In the genomic region with DNA sequence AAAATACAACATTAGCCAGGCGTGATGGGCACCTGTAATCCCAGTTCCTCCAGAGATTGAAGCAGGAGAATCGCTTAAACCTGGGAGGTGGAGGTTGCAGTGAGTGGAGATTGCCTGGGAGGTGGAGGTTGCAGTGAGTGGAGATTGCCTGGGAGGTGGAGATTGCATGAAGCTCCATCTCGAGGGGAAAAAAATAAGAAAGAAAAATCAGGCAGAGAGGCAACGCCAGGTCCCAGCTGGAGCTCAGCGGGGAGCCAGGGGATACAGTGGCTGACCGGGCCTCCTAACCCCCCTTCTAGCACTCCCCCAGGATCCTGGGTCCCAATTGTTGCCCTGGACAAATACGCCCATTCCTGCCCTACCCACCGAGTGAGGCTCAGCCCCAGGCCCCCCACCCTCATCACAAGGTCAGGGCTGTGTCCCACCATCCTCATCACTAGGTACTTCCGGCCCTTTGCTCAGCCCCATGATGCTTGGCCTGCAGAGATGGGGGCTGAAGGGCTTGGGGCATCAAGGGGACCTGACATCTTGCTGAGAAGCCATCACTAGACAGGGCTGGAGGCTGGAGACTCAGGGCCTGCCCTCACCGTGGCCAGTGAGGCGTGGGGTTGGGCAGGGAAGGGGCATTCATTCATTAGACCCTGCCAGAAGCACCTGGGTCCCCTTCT, we compare ENCODE assay signal across 1 cellular context.
TF ChIP-seq lines count a peak whose summit lies in the region.

No MANE protein-coding gene starts in this region.

TF ChIP-seq in WTC11, 78 proteins besides CTCF, POLR2A, EP300 and RAD21 (continued from another document):
- TF ChIP-seq, protein P1, sequence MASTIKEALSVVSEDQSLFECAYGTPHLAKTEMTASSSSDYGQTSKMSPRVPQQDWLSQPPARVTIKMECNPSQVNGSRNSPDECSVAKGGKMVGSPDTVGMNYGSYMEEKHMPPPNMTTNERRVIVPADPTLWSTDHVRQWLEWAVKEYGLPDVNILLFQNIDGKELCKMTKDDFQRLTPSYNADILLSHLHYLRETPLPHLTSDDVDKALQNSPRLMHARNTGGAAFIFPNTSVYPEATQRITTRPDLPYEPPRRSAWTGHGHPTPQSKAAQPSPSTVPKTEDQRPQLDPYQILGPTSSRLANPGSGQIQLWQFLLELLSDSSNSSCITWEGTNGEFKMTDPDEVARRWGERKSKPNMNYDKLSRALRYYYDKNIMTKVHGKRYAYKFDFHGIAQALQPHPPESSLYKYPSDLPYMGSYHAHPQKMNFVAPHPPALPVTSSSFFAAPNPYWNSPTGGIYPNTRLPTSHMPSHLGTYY (CRISPR knock-in tag; IDR thresholded peaks at IDR 0.05): no peak
- TF ChIP-seq, protein P2, sequence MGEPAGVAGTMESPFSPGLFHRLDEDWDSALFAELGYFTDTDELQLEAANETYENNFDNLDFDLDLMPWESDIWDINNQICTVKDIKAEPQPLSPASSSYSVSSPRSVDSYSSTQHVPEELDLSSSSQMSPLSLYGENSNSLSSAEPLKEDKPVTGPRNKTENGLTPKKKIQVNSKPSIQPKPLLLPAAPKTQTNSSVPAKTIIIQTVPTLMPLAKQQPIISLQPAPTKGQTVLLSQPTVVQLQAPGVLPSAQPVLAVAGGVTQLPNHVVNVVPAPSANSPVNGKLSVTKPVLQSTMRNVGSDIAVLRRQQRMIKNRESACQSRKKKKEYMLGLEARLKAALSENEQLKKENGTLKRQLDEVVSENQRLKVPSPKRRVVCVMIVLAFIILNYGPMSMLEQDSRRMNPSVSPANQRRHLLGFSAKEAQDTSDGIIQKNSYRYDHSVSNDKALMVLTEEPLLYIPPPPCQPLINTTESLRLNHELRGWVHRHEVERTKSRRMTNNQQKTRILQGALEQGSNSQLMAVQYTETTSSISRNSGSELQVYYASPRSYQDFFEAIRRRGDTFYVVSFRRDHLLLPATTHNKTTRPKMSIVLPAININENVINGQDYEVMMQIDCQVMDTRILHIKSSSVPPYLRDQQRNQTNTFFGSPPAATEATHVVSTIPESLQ (CRISPR knock-in tag; IDR thresholded peaks at IDR 0.05): no peak
- TF ChIP-seq, protein P3, sequence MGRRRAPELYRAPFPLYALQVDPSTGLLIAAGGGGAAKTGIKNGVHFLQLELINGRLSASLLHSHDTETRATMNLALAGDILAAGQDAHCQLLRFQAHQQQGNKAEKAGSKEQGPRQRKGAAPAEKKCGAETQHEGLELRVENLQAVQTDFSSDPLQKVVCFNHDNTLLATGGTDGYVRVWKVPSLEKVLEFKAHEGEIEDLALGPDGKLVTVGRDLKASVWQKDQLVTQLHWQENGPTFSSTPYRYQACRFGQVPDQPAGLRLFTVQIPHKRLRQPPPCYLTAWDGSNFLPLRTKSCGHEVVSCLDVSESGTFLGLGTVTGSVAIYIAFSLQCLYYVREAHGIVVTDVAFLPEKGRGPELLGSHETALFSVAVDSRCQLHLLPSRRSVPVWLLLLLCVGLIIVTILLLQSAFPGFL (CRISPR knock-in tag; IDR thresholded peaks at IDR 0.05; ENCODE audit: borderline replicate concordance): no peak
- TF ChIP-seq, protein P4, sequence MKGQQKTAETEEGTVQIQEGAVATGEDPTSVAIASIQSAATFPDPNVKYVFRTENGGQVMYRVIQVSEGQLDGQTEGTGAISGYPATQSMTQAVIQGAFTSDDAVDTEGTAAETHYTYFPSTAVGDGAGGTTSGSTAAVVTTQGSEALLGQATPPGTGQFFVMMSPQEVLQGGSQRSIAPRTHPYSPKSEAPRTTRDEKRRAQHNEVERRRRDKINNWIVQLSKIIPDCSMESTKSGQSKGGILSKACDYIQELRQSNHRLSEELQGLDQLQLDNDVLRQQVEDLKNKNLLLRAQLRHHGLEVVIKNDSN (CRISPR knock-in tag; IDR thresholded peaks at IDR 0.05): no peak
- TF ChIP-seq, protein P5, sequence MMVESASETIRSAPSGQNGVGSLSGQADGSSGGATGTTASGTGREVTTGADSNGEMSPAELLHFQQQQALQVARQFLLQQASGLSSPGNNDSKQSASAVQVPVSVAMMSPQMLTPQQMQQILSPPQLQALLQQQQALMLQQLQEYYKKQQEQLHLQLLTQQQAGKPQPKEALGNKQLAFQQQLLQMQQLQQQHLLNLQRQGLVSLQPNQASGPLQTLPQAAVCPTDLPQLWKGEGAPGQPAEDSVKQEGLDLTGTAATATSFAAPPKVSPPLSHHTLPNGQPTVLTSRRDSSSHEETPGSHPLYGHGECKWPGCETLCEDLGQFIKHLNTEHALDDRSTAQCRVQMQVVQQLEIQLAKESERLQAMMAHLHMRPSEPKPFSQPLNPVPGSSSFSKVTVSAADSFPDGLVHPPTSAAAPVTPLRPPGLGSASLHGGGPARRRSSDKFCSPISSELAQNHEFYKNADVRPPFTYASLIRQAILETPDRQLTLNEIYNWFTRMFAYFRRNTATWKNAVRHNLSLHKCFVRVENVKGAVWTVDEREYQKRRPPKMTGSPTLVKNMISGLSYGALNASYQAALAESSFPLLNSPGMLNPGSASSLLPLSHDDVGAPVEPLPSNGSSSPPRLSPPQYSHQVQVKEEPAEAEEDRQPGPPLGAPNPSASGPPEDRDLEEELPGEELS (CRISPR knock-in tag; IDR thresholded peaks at IDR 0.05): no peak
- TF ChIP-seq ZNF396 (CRISPR knock-in tag; IDR thresholded peaks at IDR 0.05; ENCODE audit: borderline replicate concordance): no peak
- no peak for TF ChIP-seq FOXK1 (CRISPR knock-in tag; IDR thresholded peaks at IDR 0.05)
